In genomic region chrX:6574762-6575161, GRCh38 we compare ENCODE assay signal across 1 cellular context.
TF ChIP-seq lines count a peak whose summit lies in the region.

No MANE protein-coding gene starts in this region.

TF ChIP-seq in SK-N-SH, 30 proteins besides CTCF, POLR2A, EP300 and RAD21:
- TF ChIP-seq, protein P1, sequence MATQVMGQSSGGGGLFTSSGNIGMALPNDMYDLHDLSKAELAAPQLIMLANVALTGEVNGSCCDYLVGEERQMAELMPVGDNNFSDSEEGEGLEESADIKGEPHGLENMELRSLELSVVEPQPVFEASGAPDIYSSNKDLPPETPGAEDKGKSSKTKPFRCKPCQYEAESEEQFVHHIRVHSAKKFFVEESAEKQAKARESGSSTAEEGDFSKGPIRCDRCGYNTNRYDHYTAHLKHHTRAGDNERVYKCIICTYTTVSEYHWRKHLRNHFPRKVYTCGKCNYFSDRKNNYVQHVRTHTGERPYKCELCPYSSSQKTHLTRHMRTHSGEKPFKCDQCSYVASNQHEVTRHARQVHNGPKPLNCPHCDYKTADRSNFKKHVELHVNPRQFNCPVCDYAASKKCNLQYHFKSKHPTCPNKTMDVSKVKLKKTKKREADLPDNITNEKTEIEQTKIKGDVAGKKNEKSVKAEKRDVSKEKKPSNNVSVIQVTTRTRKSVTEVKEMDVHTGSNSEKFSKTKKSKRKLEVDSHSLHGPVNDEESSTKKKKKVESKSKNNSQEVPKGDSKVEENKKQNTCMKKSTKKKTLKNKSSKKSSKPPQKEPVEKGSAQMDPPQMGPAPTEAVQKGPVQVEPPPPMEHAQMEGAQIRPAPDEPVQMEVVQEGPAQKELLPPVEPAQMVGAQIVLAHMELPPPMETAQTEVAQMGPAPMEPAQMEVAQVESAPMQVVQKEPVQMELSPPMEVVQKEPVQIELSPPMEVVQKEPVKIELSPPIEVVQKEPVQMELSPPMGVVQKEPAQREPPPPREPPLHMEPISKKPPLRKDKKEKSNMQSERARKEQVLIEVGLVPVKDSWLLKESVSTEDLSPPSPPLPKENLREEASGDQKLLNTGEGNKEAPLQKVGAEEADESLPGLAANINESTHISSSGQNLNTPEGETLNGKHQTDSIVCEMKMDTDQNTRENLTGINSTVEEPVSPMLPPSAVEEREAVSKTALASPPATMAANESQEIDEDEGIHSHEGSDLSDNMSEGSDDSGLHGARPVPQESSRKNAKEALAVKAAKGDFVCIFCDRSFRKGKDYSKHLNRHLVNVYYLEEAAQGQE (IDR thresholded peaks at IDR 0.05; ENCODE audit: low read depth, low read length) = no peak
- TF ChIP-seq GABPA (IDR thresholded peaks at IDR 0.05; ENCODE audit: low read depth) = no peak
- TF ChIP-seq MEF2A (IDR thresholded peaks at IDR 0.05; ENCODE audit: borderline replicate concordance, low read depth) = no peak
- TF ChIP-seq EZH2phosphoT487 (IDR thresholded peaks at IDR 0.05; ENCODE audit: borderline replicate concordance, low read depth) = no peak
- TF ChIP-seq, protein P2, sequence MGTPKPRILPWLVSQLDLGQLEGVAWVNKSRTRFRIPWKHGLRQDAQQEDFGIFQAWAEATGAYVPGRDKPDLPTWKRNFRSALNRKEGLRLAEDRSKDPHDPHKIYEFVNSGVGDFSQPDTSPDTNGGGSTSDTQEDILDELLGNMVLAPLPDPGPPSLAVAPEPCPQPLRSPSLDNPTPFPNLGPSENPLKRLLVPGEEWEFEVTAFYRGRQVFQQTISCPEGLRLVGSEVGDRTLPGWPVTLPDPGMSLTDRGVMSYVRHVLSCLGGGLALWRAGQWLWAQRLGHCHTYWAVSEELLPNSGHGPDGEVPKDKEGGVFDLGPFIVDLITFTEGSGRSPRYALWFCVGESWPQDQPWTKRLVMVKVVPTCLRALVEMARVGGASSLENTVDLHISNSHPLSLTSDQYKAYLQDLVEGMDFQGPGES (IDR thresholded peaks at IDR 0.05; ENCODE audit: low read depth, low read length) = no peak
- TF ChIP-seq, protein P3, sequence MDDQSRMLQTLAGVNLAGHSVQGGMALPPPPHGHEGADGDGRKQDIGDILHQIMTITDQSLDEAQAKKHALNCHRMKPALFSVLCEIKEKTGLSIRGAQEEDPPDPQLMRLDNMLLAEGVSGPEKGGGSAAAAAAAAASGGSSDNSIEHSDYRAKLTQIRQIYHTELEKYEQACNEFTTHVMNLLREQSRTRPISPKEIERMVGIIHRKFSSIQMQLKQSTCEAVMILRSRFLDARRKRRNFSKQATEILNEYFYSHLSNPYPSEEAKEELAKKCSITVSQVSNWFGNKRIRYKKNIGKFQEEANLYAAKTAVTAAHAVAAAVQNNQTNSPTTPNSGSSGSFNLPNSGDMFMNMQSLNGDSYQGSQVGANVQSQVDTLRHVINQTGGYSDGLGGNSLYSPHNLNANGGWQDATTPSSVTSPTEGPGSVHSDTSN (IDR thresholded peaks at IDR 0.05) = no peak
- no peak for TF ChIP-seq NFIC (IDR thresholded peaks at IDR 0.05; ENCODE audit: borderline replicate concordance)
- no peak for TF ChIP-seq GATA2 (CRISPR knock-in tag; IDR thresholded peaks at IDR 0.05)
- TF ChIP-seq, protein P4, sequence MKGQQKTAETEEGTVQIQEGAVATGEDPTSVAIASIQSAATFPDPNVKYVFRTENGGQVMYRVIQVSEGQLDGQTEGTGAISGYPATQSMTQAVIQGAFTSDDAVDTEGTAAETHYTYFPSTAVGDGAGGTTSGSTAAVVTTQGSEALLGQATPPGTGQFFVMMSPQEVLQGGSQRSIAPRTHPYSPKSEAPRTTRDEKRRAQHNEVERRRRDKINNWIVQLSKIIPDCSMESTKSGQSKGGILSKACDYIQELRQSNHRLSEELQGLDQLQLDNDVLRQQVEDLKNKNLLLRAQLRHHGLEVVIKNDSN (IDR thresholded peaks at IDR 0.05; ENCODE audit: borderline replicate concordance, low read depth) = no peak
- no peak for TF ChIP-seq RXRA (IDR thresholded peaks at IDR 0.05; ENCODE audit: borderline replicate concordance, low read depth)
- no peak for TF ChIP-seq TEAD4 (IDR thresholded peaks at IDR 0.05; ENCODE audit: borderline replicate concordance, insufficient read depth)
- no peak for TF ChIP-seq USF2 (IDR thresholded peaks at IDR 0.05; ENCODE audit: borderline replicate concordance, low read depth, low read length)
- TF ChIP-seq RFX5 (IDR thresholded peaks at IDR 0.05; ENCODE audit: low read length) = no peak
TF ChIP-seq in SK-N-SH: peak in this region for 0.
